Comparison of ENCODE assay signal across 1 cellular context in genomic region chr18:4251873-4252272, GRCh38.
TF ChIP-seq lines count a peak whose summit lies in the region.

No MANE protein-coding gene starts in this region.

TF ChIP-seq in GM12878, 131 proteins besides CTCF, POLR2A, EP300 and RAD21 (continued from another document):
- no peak for TF ChIP-seq ATF2 (IDR thresholded peaks at IDR 0.05; ENCODE audit: low read length)
- no peak for TF ChIP-seq MLLT1 (IDR thresholded peaks at IDR 0.05)
- TF ChIP-seq E2F4 (IDR thresholded peaks at IDR 0.05; ENCODE audit: low read depth, low read length): no peak
- no peak for TF ChIP-seq ETV6 (conservative IDR thresholded peaks at IDR 0.05 in 1 of 2, IDR thresholded peaks at IDR 0.05 in 1 of 2; ENCODE audit: borderline replicate concordance in 1 of 2, low read depth in 1 of 2)
- no peak for TF ChIP-seq SUZ12 (IDR thresholded peaks at IDR 0.05; ENCODE audit: unreplicated experiment)
- TF ChIP-seq ZNF207 (IDR thresholded peaks at IDR 0.05; ENCODE audit: borderline replicate concordance): no peak
- no peak for TF ChIP-seq RELB (IDR thresholded peaks at IDR 0.05; ENCODE audit: low read depth)
- peak; percentile 92 for TF ChIP-seq IKZF1 (conservative IDR thresholded peaks at IDR 0.05)
- TF ChIP-seq ZNF274 (IDR thresholded peaks at IDR 0.05; ENCODE audit: insufficient read depth, insufficient read length): no peak
- TF ChIP-seq GABPA (IDR thresholded peaks at IDR 0.05; ENCODE audit: low read depth): no peak
- TF ChIP-seq ELK1 (IDR thresholded peaks at IDR 0.05; ENCODE audit: low read depth, low read length): no peak
- peak; percentile 15; the same call in 1 of the 2 replicates for TF ChIP-seq IRF4 (IDR thresholded peaks at IDR 0.05; ENCODE audit: low read depth, low read length)
- no peak for TF ChIP-seq MAX (IDR thresholded peaks at IDR 0.05; ENCODE audit: low read depth, low read length)
- no peak for TF ChIP-seq SMAD1 (IDR thresholded peaks at IDR 0.05; ENCODE audit: low read depth, partially characterized antibody)
- no peak for TF ChIP-seq RFX5 (IDR thresholded peaks at IDR 0.05; ENCODE audit: low read depth, low read length)
- no peak for TF ChIP-seq SIN3A (IDR thresholded peaks at IDR 0.05; ENCODE audit: low read depth, low read length)
- TF ChIP-seq ZNF687 (IDR thresholded peaks at IDR 0.05): peak; percentile 22; the same call in 1 of the 2 replicates
- TF ChIP-seq HSF1 (IDR thresholded peaks at IDR 0.05; ENCODE audit: low read depth, low read length): no peak
- TF ChIP-seq BMI1 (IDR thresholded peaks at IDR 0.05; ENCODE audit: borderline replicate concordance): 0 out of 2 replicates have a peak, but pooled peaks have one; percentile 36
- no peak for TF ChIP-seq EZH2 (IDR thresholded peaks at IDR 0.05; ENCODE audit: borderline replicate concordance, control insufficient read depth, low read depth, low read length)
- TF ChIP-seq REST (IDR thresholded peaks at IDR 0.05; ENCODE audit: low read depth, low read length): no peak
- TF ChIP-seq ZBTB4 (CRISPR knock-in tag; IDR thresholded peaks at IDR 0.05): no peak
- TF ChIP-seq TBL1XR1 (IDR thresholded peaks at IDR 0.05; ENCODE audit: low read depth, low read length): no peak
- TF ChIP-seq HCFC1 (IDR thresholded peaks at IDR 0.05; ENCODE audit: low read length): no peak
- TF ChIP-seq NKRF (conservative IDR thresholded peaks at IDR 0.05): no peak
- no peak for TF ChIP-seq JUNB (IDR thresholded peaks at IDR 0.05)
- TF ChIP-seq MEF2B (IDR thresholded peaks at IDR 0.05; ENCODE audit: partially characterized antibody, poor library complexity, severe bottlenecking): peak; percentile 65
- no peak for TF ChIP-seq IRF5 (IDR thresholded peaks at IDR 0.05; ENCODE audit: borderline replicate concordance)
- no peak for TF ChIP-seq SMAD5 (IDR thresholded peaks at IDR 0.05; ENCODE audit: low read depth)
